21 cellular contexts compared by ENCODE assay signal in the genomic region with DNA sequence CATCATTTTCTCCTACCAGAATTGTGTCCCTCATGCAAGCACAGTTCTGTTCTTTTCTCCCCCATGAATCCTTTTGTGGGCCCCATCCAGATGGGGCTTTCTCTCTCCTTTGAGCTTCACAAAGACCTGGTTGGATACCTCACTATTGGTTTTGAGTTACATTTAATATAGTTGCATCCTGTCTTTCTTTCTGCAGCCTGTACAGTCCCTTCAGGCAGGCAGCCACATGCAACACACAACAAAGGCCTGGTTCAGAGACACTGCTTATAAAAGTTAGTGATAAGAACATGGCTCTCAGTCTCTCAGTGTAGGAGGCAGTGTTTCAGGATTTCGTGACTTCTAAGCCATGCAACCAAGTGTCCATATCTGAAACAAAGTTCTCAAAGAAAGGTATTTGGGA.
"Had no signal": no experiment of that assay in that cellular context is flagged by ENCODE, and none has a peak within 500 bp of the region (broad histone marks: within the 10 kb centered on the region; RNA-seq: fewer than 3 reads in every experiment).

No MANE protein-coding gene starts in this region.

- H3K4me2 ChIP-seq: SK-N-SH had no signal

- H3K4me3 Mint-ChIP-seq: IgD-negative memory B cell had no signal

- FAIRE-seq: HTR-8/SVneo, RCC 7860 had no signal

- H3K9me3 ChIP-seq: SK-N-SH had no signal

- DNase-seq: KBM-7, MV-4-11, NCI-H1048, NCI-H1105, NCI-H1417, NCI-H1436 treated with DMSO at 0.1 percent for 48 hours, NCI-H1694 treated with DMSO at 0.1 percent for 48 hours, NCI-H1930, NCI-H2081, NCI-H2107, NCI-H2227 treated with DMSO at 0.1 percent for 48 hours, NCI-H524, NCI-H69, NCI-H774, RPMI8226, SHP77, SK-N-SH had no signal

- H3K36me3 Mint-ChIP-seq: IgD-negative memory B cell had no signal

- H3K27ac Mint-ChIP-seq: IgD-negative memory B cell had no signal

- H3K27ac ChIP-seq: HL-60 had no signal

- H3K9me3 Mint-ChIP-seq: IgD-negative memory B cell had no signal
